ENCODE assay signal across 8 cellular contexts in genomic region chr5:139658928-139659667, GRCh38. TPM values are rescaled to one million over a fixed set of nuclear protein-coding genes. Genes with fewer than 3 reads are reported as not detected.
DNase-seq lines count a peak whose midpoint lies in the region; ATAC-seq and TF ChIP-seq lines count a peak whose summit lies in the region.

No MANE protein-coding gene starts in this region.

- H3K4me1 ChIP-seq in PC-9 (replicated peaks; ENCODE audit: insufficient read depth) (peaks cover 80% of the 10 kb centered on the region), esophagus muscularis mucosa (peaks cover 89 to 98% (median 95%) of the 10 kb centered on the region in 4 donors)

- TF ChIP-seq EP300 in esophagus muscularis mucosa (IDR thresholded peaks at IDR 0.05): no peak

- H4K20me1 ChIP-seq in PC-9 (ENCODE audit: insufficient read depth): peaks cover 26% of the 10 kb centered on the region

- TF ChIP-seq POLR2A in esophagus muscularis mucosa (IDR thresholded peaks at IDR 0.05; ENCODE audit: low read depth): no peak

- 33% methylated on average over 13 of the region's 15 CpGs for WGBS in esophagus muscularis mucosa

- ATAC-seq in omental fat pad (ENCODE audit: low FRiP score) (peak; percentile 8), HG03280 (IDR thresholded peaks at IDR 0.05; ENCODE audit: unreplicated experiment) (no peak), GM19035 (IDR thresholded peaks at IDR 0.05; ENCODE audit: unreplicated experiment) (no peak)

- H3K4me2 ChIP-seq in PC-9: peak overlapping the region; percentile 84

- intact Hi-C loops in PC-9 (cut with micrococcal nuclease; ENCODE audit: unreplicated experiment) (no loop called here), esophagus muscularis mucosa (cut with DNase I) (no loop called here)

- no TSS peak for BruUV-seq in PC-9 (replicated peaks; lab: Mats Ljungman, UMichigan)

- H2AFZ ChIP-seq in PC-9: no peak overlapping the region

- H3K27ac ChIP-seq in PC-9 (peak overlapping the region; percentile 78), esophagus muscularis mucosa (replicated peaks in 1 of 4) (peak overlapping the region; percentile 89 to 95 (median 91))

- H3K27me3 ChIP-seq in GM06990 (replicated peaks; ENCODE audit: control insufficient read depth, insufficient read depth, low read length) (no peaks in the 10 kb centered on the region), PC-9 (ENCODE audit: insufficient read depth, low read depth) (no peaks in the 10 kb centered on the region), esophagus muscularis mucosa (peaks cover 0 to 5% (median 0%) of the 10 kb centered on the region in 4 donors)

- peak; percentile 55 for DNase-seq in GM06990 (ENCODE audit: extremely low read depth, insufficient read length)
- peak in 1 of 2 experiments; percentile 70 for DNase-seq in PC-9
- DNase-seq in esophagus muscularis mucosa (ENCODE audit: extremely low spot score): no peak
- no peak for DNase-seq in omental fat pad (ENCODE audit: low spot score)
- no peak for DNase-seq in DMS153 (lab: John Stamatoyannopoulos, UW)
- no peak for DNase-seq in NCI-H774 (lab: John Stamatoyannopoulos, UW)

- no peaks in the 10 kb centered on the region for H3K9me3 ChIP-seq in PC-9 (ENCODE audit: insufficient read depth, low read depth)
- H3K9me3 ChIP-seq in esophagus muscularis mucosa: no peaks in the 10 kb centered on the region

- POLR2A ChIA-PET in PC-9 (lab: Charles Lee; ENCODE audit: unreplicated experiment): interaction anchor here (0.6 to 0.7 kb wide), 2 partner anchors 71 to 317 kb away, joined by 5 to 15 read pairs; no protein-coding TSS in a partner anchor

- CTCF ChIA-PET in PC-9 (lab: Charles Lee): interaction anchor here (0.6 kb wide), 2 partner anchors 104 to 302 kb away, joined by 4 to 7 read pairs; no protein-coding TSS in a partner anchor

- peaks cover 85% of the 10 kb centered on the region for H3K79me2 ChIP-seq in PC-9 (ENCODE audit: low read depth)

- H3K36me3 ChIP-seq in GM06990 (ENCODE audit: control insufficient read depth, insufficient read depth, low read length): no peaks in the 10 kb centered on the region
- H3K36me3 ChIP-seq in PC-9 (ENCODE audit: low read depth): 0 out of 2 replicates have a peak, but pooled peaks cover 3% of the 10 kb centered on the region
- H3K36me3 ChIP-seq in esophagus muscularis mucosa: no peaks in the 10 kb centered on the region

- H3K4me3 ChIP-seq in GM06990 (replicated peaks; ENCODE audit: low read depth, low read length): 0 out of 2 replicates have a peak overlapping the region, but pooled peaks have one; percentile 15
- H3K4me3 ChIP-seq in PC-9: peak overlapping the region; percentile 33; the same call in 1 of the 2 replicates
- peak overlapping the region; percentile 35 to 55 (median 43) for H3K4me3 ChIP-seq in esophagus muscularis mucosa

- H3K9me2 ChIP-seq in PC-9 (ENCODE audit: insufficient read depth): no peaks in the 10 kb centered on the region

- TF ChIP-seq CTCF in GM06990 (IDR thresholded peaks at IDR 0.05; ENCODE audit: insufficient read depth, low read length, poor library complexity, severe bottlenecking) (no peak), PC-9 (conservative IDR thresholded peaks at IDR 0.05) (no peak), esophagus muscularis mucosa (IDR thresholded peaks at IDR 0.05) (no peak), omental fat pad (IDR thresholded peaks at IDR 0.05) (no peak)

- peaks cover 31% of the 10 kb centered on the region; the same call in 1 of the 2 replicates for H3F3A ChIP-seq in PC-9 (ENCODE audit: insufficient read depth, low read depth)

RNA-seq across cellular contexts. Expression of gene CXXC5, which starts 10.9 kb away (rescaled TPM):
- total RNA-seq in PC-9 (2021) (59.9 and 68.2 TPM in 2 replicates), esophagus muscularis mucosa (10 to 100 TPM; 22.0 to 32.4 (median 27.8) TPM), omental fat pad (10 to 100 TPM; 14.9 to 27.3 (median 25.0) TPM)
